ENCODE assay signal across 1 cellular context in genomic region chr9:37332581-37332980, GRCh38.
A peak's percentile ranks its signal among the peaks of the same experiment; 100 is the strongest.
TF ChIP-seq lines count a peak whose summit lies in the region.

No MANE protein-coding gene starts in this region.

TF ChIP-seq in IMR-90, 13 proteins besides CTCF, POLR2A, EP300 and RAD21 (continued from another document):
- TF ChIP-seq RCOR1 (IDR thresholded peaks at IDR 0.05; ENCODE audit: insufficient replicate concordance, low read length) (no peak), SMC3 (IDR thresholded peaks at IDR 0.05; ENCODE audit: low read depth, low read length) (no peak), BHLHE40 (IDR thresholded peaks at IDR 0.05; ENCODE audit: low read depth, low read length) (no peak), CHD1 (IDR thresholded peaks at IDR 0.05; ENCODE audit: low read depth, low read length) (no peak), MAFK (IDR thresholded peaks at IDR 0.05; ENCODE audit: low read depth, low read length) (peak; percentile 89), NFE2L2 (IDR thresholded peaks at IDR 0.05; ENCODE audit: low read depth, low read length) (no peak)
